8 cellular contexts compared by ENCODE assay signal in the genomic region with DNA sequence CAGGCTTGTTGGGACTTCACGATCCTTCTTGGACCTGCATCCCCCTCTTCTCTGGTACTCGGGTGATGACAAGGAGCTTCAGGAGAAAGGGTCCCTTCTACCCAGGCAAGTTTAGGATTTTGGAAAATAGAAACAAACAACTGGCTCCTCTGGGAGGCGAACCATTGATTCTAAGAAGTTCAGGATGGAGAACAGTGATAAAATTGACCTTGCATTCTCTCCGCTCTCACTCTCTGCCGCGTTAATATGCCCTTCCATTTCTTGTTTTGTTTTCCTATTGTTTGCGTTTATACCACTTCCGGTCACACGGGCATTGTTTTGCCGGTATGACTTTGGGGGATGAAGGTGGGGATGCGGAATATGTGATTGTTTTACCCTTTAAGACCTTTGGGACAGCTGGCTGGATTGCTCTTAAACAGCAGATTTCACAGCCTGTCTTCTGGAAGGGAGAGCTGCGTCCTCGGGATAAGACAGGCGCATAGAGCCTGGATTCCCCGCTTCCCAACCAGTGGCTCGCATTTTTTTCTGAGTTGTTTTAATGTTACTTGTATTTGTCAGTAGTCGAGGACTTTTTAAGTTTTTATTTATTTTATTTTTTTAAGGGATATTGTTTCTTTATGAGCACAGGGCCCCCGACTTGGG.
A peak's percentile ranks its signal among the peaks of the same experiment; 100 is the strongest.
DNase-seq lines count a peak whose midpoint lies in the region; ATAC-seq and TF ChIP-seq lines count a peak whose summit lies in the region.

No MANE protein-coding gene starts in this region.

- H2AK5ac ChIP-seq in H9 (ENCODE audit: insufficient read length, low read length), result no peak overlapping the region

- H2BK15ac ChIP-seq in H9 (ENCODE audit: low read depth, low read length), result no peak overlapping the region

- no peak overlapping the region for H4K8ac ChIP-seq in H9 (replicated peaks; ENCODE audit: insufficient read length, low read depth, low read length)

- H3K27me3 Mint-ChIP-seq in H9 (ENCODE audit: low read depth), result peaks cover 14% of the 10 kb centered on the region
- H3K27me3 Mint-ChIP-seq in activated naive CD8-positive, alpha-beta T cell treated with anti-CD3 and anti-CD28 coated beads, Interleukin-2, amount 10 ng/mL, durations not matched to agents 7 days and 5 days, result peaks cover 50% of the 10 kb centered on the region

- no peak overlapping the region for H2BK120ac ChIP-seq in H9 (ENCODE audit: low read depth, low read length, poor library complexity, severe bottlenecking)

- H2BK12ac ChIP-seq in H9 (ENCODE audit: insufficient read length, low read depth, low read length), result no peak overlapping the region

- no peak overlapping the region for H4K91ac ChIP-seq in H9 (ENCODE audit: insufficient read length, low read depth, low read length)

- H3T11ph ChIP-seq in H9 (ENCODE audit: low read length), result no peak overlapping the region

- no peak overlapping the region for H3K27ac Mint-ChIP-seq in H9
- H3K27ac Mint-ChIP-seq in activated naive CD8-positive, alpha-beta T cell treated with anti-CD3 and anti-CD28 coated beads, Interleukin-2, amount 10 ng/mL, durations not matched to agents 7 days and 5 days, result no peak overlapping the region

- H3K27me3 ChIP-seq in H9 (ENCODE audit: insufficient read depth, low read length), result no peaks in the 10 kb centered on the region

- no peak overlapping the region for H3K14ac ChIP-seq in H9 (ENCODE audit: insufficient read depth, low read length)

- peak overlapping the region; percentile 74 for H3K9ac ChIP-seq in H9 (ENCODE audit: extremely low read depth, insufficient read length, low read length)

- H4K20me1 ChIP-seq in H9 (ENCODE audit: control insufficient read depth, insufficient read depth, insufficient read length), result no peaks in the 10 kb centered on the region

- H2BK5ac ChIP-seq in H9 (ENCODE audit: insufficient read length, low read length), result no peak overlapping the region

- H3K18ac ChIP-seq in H9 (ENCODE audit: insufficient read length, low read depth, low read length), result no peak overlapping the region

- H3K79me2 ChIP-seq in H9 (ENCODE audit: insufficient read depth, low read length), result no peaks in the 10 kb centered on the region

- peaks cover 0 to 4% of the 10 kb centered on the region in 2 experiments; a peak in 2 of 5 replicates for H3K9me3 Mint-ChIP-seq in H9
- no peaks in the 10 kb centered on the region for H3K9me3 Mint-ChIP-seq in activated naive CD8-positive, alpha-beta T cell treated with anti-CD3 and anti-CD28 coated beads, Interleukin-2, amount 10 ng/mL, durations not matched to agents 7 days and 5 days

- no peaks in the 10 kb centered on the region for H3K4me1 ChIP-seq in H9 (ENCODE audit: insufficient read depth, low read length)

- H3K56ac ChIP-seq in H9 (ENCODE audit: insufficient read length, low read depth, low read length), result no peak overlapping the region

- no peak for ATAC-seq in activated naive CD8-positive, alpha-beta T cell treated with anti-CD3 and anti-CD28 coated beads, Interleukin-2, amount 10 ng/mL, durations not matched to agents 7 days and 5 days (ENCODE audit: low read depth)
- ATAC-seq in HG03571 (IDR thresholded peaks at IDR 0.05; ENCODE audit: unreplicated experiment), result no peak

- peaks cover 8% of the 10 kb centered on the region in 2 experiments for H3K4me1 Mint-ChIP-seq in H9
- H3K4me1 Mint-ChIP-seq in activated naive CD8-positive, alpha-beta T cell treated with anti-CD3 and anti-CD28 coated beads, Interleukin-2, amount 10 ng/mL, durations not matched to agents 7 days and 5 days, result peaks cover 9% of the 10 kb centered on the region

- H3K23me2 ChIP-seq in H9 (ENCODE audit: insufficient read length, low read depth, low read length, poor library complexity, severe bottlenecking), result peaks cover 11% of the 10 kb centered on the region

- H3K23ac ChIP-seq in H9 (ENCODE audit: insufficient read length, low read depth, low read length), result no peak overlapping the region

- TF ChIP-seq CTCF in H9 (conservative IDR thresholded peaks at IDR 0.05), result no peak

- no peak overlapping the region for H2BK20ac ChIP-seq in H9 (ENCODE audit: low read depth, low read length, poor library complexity, severe bottlenecking)

- H3K9me3 ChIP-seq in H9 (ENCODE audit: control insufficient read depth, low read depth, low read length), result no peaks in the 10 kb centered on the region

- H3K79me1 ChIP-seq in H9 (ENCODE audit: insufficient read depth, low read depth, low read length, poor library complexity, severe bottlenecking), result no peaks in the 10 kb centered on the region

- no peaks in the 10 kb centered on the region for H3K36me3 Mint-ChIP-seq in H9 (ENCODE audit: insufficient read depth in 1 of 3, low read depth in 3 of 3)
- H3K36me3 Mint-ChIP-seq in activated naive CD8-positive, alpha-beta T cell treated with anti-CD3 and anti-CD28 coated beads, Interleukin-2, amount 10 ng/mL, durations not matched to agents 7 days and 5 days, result no peaks in the 10 kb centered on the region

- no peak overlapping the region for H3K4ac ChIP-seq in H9 (ENCODE audit: low read depth, low read length)

- peak overlapping the region; percentile 91 to 99 for H3K4me3 Mint-ChIP-seq in H9
- peak overlapping the region; percentile 54 for H3K4me3 Mint-ChIP-seq in activated naive CD8-positive, alpha-beta T cell treated with anti-CD3 and anti-CD28 coated beads, Interleukin-2, amount 10 ng/mL, durations not matched to agents 7 days and 5 days

- no peak overlapping the region for H3K27ac ChIP-seq in H9 (ENCODE audit: insufficient read length, low read depth, low read length)

- POLR2A ChIA-PET in activated naive CD8-positive, alpha-beta T cell treated with anti-CD3 and anti-CD28 coated beads, Interleukin-2, amount 10 ng/mL, durations not matched to agents 7 days and 5 days (lab: Charles Lee), result no interaction called here

- no CpG with 5 or more reads among the region's 18 CpGs for WGBS in H9 (ENCODE audit: extremely low coverage, insufficient read length, low lambda C conversion rate)

- H4K5ac ChIP-seq in H9 (ENCODE audit: insufficient read length, low read depth, low read length), result no peak overlapping the region

- peak overlapping the region; percentile 88 for H3K4me2 ChIP-seq in H9 (ENCODE audit: insufficient read depth, insufficient read length, low read length)

- peak; percentile 33 for DNase-seq in A172 (ENCODE audit: low spot score)
- DNase-seq in H9, result no peak
- no peak for DNase-seq in activated naive CD8-positive, alpha-beta T cell treated with anti-CD3 and anti-CD28 coated beads, Interleukin-2, amount 10 ng/mL, durations not matched to agents 7 days and 5 days
- DNase-seq in kidney tubule cell (ENCODE audit: low spot score), result peak; percentile 25
- no peak for DNase-seq in inferior parietal cortex (ENCODE audit: extremely low spot score)
- no peak for DNase-seq in SW 1271 (lab: John Stamatoyannopoulos, UW)
- no peak for DNase-seq in activated gamma-delta T cell (lab: John Stamatoyannopoulos, UW)

- H2AFZ ChIP-seq in H9 (ENCODE audit: low read length), result peak overlapping the region; percentile 94

Comparison
In these comparisons a context has a peak if more than half of its experiments do, and no peak if none do; other contexts are left out.
1. DNase-seq: peak in A172 (single experiment) and kidney tubule cell (single experiment); none in H9 (single experiment), activated naive CD8-positive, alpha-beta T cell treated with anti-CD3 and anti-CD28 coated beads, Interleukin-2, amount 10 ng/mL, durations not matched to agents 7 days and 5 days (single experiment), inferior parietal cortex (single experiment), SW 1271 (0 of 2) and activated gamma-delta T cell (single experiment).